ENCODE assay signal across 8 cellular contexts in genomic region chr20:12966468-12967085, GRCh38.
A peak's percentile ranks its signal among the peaks of the same experiment; 100 is the strongest.
DNase-seq lines count a peak whose midpoint lies in the region; ATAC-seq and TF ChIP-seq lines count a peak whose summit lies in the region.

No MANE protein-coding gene starts in this region.

- no peak overlapping the region for H3K27ac ChIP-seq in C4-2B

- TF ChIP-seq CTCF in C4-2B (conservative IDR thresholded peaks at IDR 0.05): peak; percentile 27
- peak; percentile 59 for TF ChIP-seq CTCF in LNCaP clone FGC (IDR thresholded peaks at IDR 0.05; ENCODE audit: control insufficient read depth, extremely low read depth, insufficient read depth)

- DNase-seq in LNCaP clone FGC (ENCODE audit: low read depth) (no peak), brain pericyte (ENCODE audit: low read depth, low spot score) (peak; percentile 15), midbrain (lab: John Stamatoyannopoulos, UW) (peak; percentile 37), activated gamma-delta T cell treated with Interleukin-2 at 50 U/mL for 16 hours (no peak), SHP77 treated with DMSO at 0.1 percent for 48 hours (lab: John Stamatoyannopoulos, UW) (no peak)
- DNase-seq in stimulated activated CD8-positive, alpha-beta memory T cell treated with anti-CD3 and anti-CD28 coated beads, Interleukin-4, amount 100 ng/mL, for 48 hours: no peak

- H3K4me3 ChIP-seq in LNCaP clone FGC (ENCODE audit: low read depth, low read length): no peak overlapping the region

- ATAC-seq in GM21786 (IDR thresholded peaks at IDR 0.05; ENCODE audit: unreplicated experiment): no peak

Comparison
In these comparisons a context has a peak if more than half of its experiments do, and no peak if none do; other contexts are left out.
1. DNase-seq: peak in brain pericyte (single experiment) and midbrain (single experiment); none in LNCaP clone FGC (single experiment), activated gamma-delta T cell treated with Interleukin-2 at 50 U/mL for 16 hours (single experiment), SHP77 treated with DMSO at 0.1 percent for 48 hours (single experiment) and stimulated activated CD8-positive, alpha-beta memory T cell treated with anti-CD3 and anti-CD28 coated beads, Interleukin-4, amount 100 ng/mL, for 48 hours (single experiment).